In genomic region chr14:23561873-23562821, GRCh38 we compare ENCODE assay signal across 16 cellular contexts. TPM values are rescaled to one million over a fixed set of nuclear protein-coding genes. Genes with fewer than 3 reads are reported as not detected.
A peak's percentile ranks its signal among the peaks of the same experiment; 100 is the strongest.
DNase-seq lines count a peak whose midpoint lies in the region; ATAC-seq and TF ChIP-seq lines count a peak whose summit lies in the region.
"Had no signal": no experiment of that assay in that cellular context is flagged by ENCODE, and none has a peak within 500 bp of the region (broad histone marks: within the 10 kb centered on the region; RNA-seq: fewer than 3 reads in every experiment).

No MANE protein-coding gene starts in this region.

- H3K9ac ChIP-seq in fibroblast of lung (ENCODE audit: insufficient read depth, low read length) (no peak overlapping the region), skeletal muscle tissue (ENCODE audit: low read depth in 1 of 3, low read length in 3 of 3) (peak overlapping the region in 2 of 3 donors; percentile 50 to 53)

- intact Hi-C loops in activated naive CD4-positive, alpha-beta T cell treated with anti-CD3 and anti-CD28 coated beads for 36 hours (cut with micrococcal nuclease): loop anchor here (1.0 kb wide), 1 partner anchor 84 kb away; no protein-coding TSS in a partner anchor

- H3K4me1 Mint-ChIP-seq in activated naive CD4-positive, alpha-beta T cell treated with anti-CD3 and anti-CD28 coated beads for 36 hours (ENCODE audit: low read depth): peaks cover 40% of the 10 kb centered on the region

- no peak for DNase-seq in activated naive CD4-positive, alpha-beta T cell treated with anti-CD3 and anti-CD28 coated beads for 36 hours
- DNase-seq in activated naive CD4-positive, alpha-beta T cell treated with Interleukin-2 at 50 U/mL for 16 hours: no peak
- DNase-seq in RPMI7951 (ENCODE audit: low read depth): peak; percentile 80
- DNase-seq in fibroblast of lung (ENCODE audit: low read depth in 2 of 2): peak; percentile 37 to 54
- DNase-seq: activated naive CD8-positive, alpha-beta T cell treated with anti-CD3 and anti-CD28 coated beads, Interleukin-2, amount 10 ng/mL, durations not matched to agents 7 days and 5 days; GF-D8 had no signal

- peaks cover 35% of the 10 kb centered on the region for H3K36me3 Mint-ChIP-seq in activated naive CD4-positive, alpha-beta T cell treated with anti-CD3 and anti-CD28 coated beads for 36 hours (ENCODE audit: low read depth)

- H3K4me3 ChIP-seq in fibroblast of lung (replicated peaks in 1 of 4; ENCODE audit: control extremely low read depth in 1 of 4, insufficient read depth in 1 of 4, low read depth in 3 of 4, low read length in 4 of 4): no peak overlapping the region
- H3K4me3 ChIP-seq in skeletal muscle tissue (ENCODE audit: low read length in 3 of 3): no peak overlapping the region
- H3K4me3 ChIP-seq: SJCRH30, skin epidermis, upper lobe of left lung had no signal

- CTCF ChIA-PET in activated naive CD4-positive, alpha-beta T cell treated with anti-CD3 and anti-CD28 coated beads for 36 hours (lab: Charles Lee): interaction anchor here (0.8 to 11.2 kb wide), 14 partner anchors 8 to 348 kb away, joined by 3 to 209 read pairs (median 6); partner anchors contain the start of genes PABPN1 and ZFHX2

- H3K79me2 ChIP-seq in fibroblast of lung (ENCODE audit: control insufficient read depth, insufficient read depth, low read length): no peaks in the 10 kb centered on the region

- H3K4me2 ChIP-seq in fibroblast of lung (ENCODE audit: extremely low read depth, insufficient read depth, low read length): no peak overlapping the region

- peak overlapping the region; percentile 10 for H3K27ac Mint-ChIP-seq in activated naive CD4-positive, alpha-beta T cell treated with anti-CD3 and anti-CD28 coated beads for 36 hours

- H3K9me3 ChIP-seq in fibroblast of lung (ENCODE audit: control insufficient read depth, insufficient read depth, low read depth, low read length) (no peaks in the 10 kb centered on the region), skeletal muscle tissue (ENCODE audit: control insufficient read depth in 3 of 3, low read length in 3 of 3) (no peaks in the 10 kb centered on the region)
- H3K9me3 ChIP-seq: SJCRH30, upper lobe of left lung had no signal

- H3K27me3 ChIP-seq in fibroblast of lung (ENCODE audit: control insufficient read depth, insufficient read depth, low read length) (no peaks in the 10 kb centered on the region), skeletal muscle tissue (ENCODE audit: control insufficient read depth in 3 of 3, insufficient read depth in 3 of 3, low read length in 3 of 3) (peaks cover 0 to 5% (median 2%) of the 10 kb centered on the region in 3 donors)
- H3K27me3 ChIP-seq: upper lobe of left lung had no signal

- H3K27ac ChIP-seq in fibroblast of lung (ENCODE audit: insufficient read depth, low read length): no peak overlapping the region
- H3K27ac ChIP-seq in skeletal muscle tissue (ENCODE audit: low read depth, low read length): no peak overlapping the region
- H3K27ac ChIP-seq: SJCRH30 had no signal

- no peak for TF ChIP-seq CTCF in fibroblast of lung (conservative IDR thresholded peaks at IDR 0.05 in 1 of 2, IDR thresholded peaks at IDR 0.05 in 1 of 2; ENCODE audit: low read depth in 1 of 2, low read length in 2 of 2)

- H3K4me1 ChIP-seq in fibroblast of lung (ENCODE audit: control insufficient read depth, extremely low read depth, insufficient read depth, low read length) (no peaks in the 10 kb centered on the region), skeletal muscle tissue (ENCODE audit: control insufficient read depth in 3 of 3, insufficient read depth in 3 of 3, low read length in 3 of 3) (peaks cover 18 to 30% (median 26%) of the 10 kb centered on the region in 3 donors)
- H3K4me1 ChIP-seq: SJCRH30 had no signal

- no peaks in the 10 kb centered on the region for H3K36me3 ChIP-seq in fibroblast of lung (ENCODE audit: control insufficient read depth, insufficient read depth, low read length)
- peaks cover 13 to 21% (median 19%) of the 10 kb centered on the region in 3 donors for H3K36me3 ChIP-seq in skeletal muscle tissue (ENCODE audit: control insufficient read depth in 3 of 3, insufficient read depth in 3 of 3, low read length in 3 of 3)
- H3K36me3 ChIP-seq: SJCRH30 had no signal

- H3K9me3 Mint-ChIP-seq in activated naive CD4-positive, alpha-beta T cell treated with anti-CD3 and anti-CD28 coated beads for 36 hours: no peaks in the 10 kb centered on the region
- H3K9me3 Mint-ChIP-seq: activated naive CD8-positive, alpha-beta T cell treated with anti-CD3 and anti-CD28 coated beads, Interleukin-2, amount 10 ng/mL, durations not matched to agents 7 days and 5 days had no signal

- no peaks in the 10 kb centered on the region for H4K20me1 ChIP-seq in fibroblast of lung (ENCODE audit: control insufficient read depth, extremely low read depth, insufficient read depth, low read length)

- no peaks in the 10 kb centered on the region for H3K27me3 Mint-ChIP-seq in activated naive CD4-positive, alpha-beta T cell treated with anti-CD3 and anti-CD28 coated beads for 36 hours (ENCODE audit: low read depth)
- H3K27me3 Mint-ChIP-seq: activated CD4-positive, alpha-beta T cell treated with anti-CD3 and anti-CD28 coated beads for 36 hours; activated naive CD8-positive, alpha-beta T cell treated with anti-CD3 and anti-CD28 coated beads, Interleukin-2, amount 10 ng/mL, durations not matched to agents 7 days and 5 days had no signal

- no peak for ATAC-seq in GM18870 (IDR thresholded peaks at IDR 0.05; ENCODE audit: unreplicated experiment)
- ATAC-seq in GM19328 (IDR thresholded peaks at IDR 0.05; ENCODE audit: unreplicated experiment): no peak
- ATAC-seq in GM18517 (IDR thresholded peaks at IDR 0.05; ENCODE audit: unreplicated experiment): no peak

- H3K4me3 Mint-ChIP-seq in activated naive CD4-positive, alpha-beta T cell treated with anti-CD3 and anti-CD28 coated beads for 36 hours: no peak overlapping the region
- H3K4me3 Mint-ChIP-seq: activated CD4-positive, alpha-beta T cell treated with anti-CD3 and anti-CD28 coated beads for 36 hours; activated naive CD8-positive, alpha-beta T cell treated with anti-CD3 and anti-CD28 coated beads, Interleukin-2, amount 10 ng/mL, durations not matched to agents 7 days and 5 days had no signal

- no peak overlapping the region for H2AFZ ChIP-seq in fibroblast of lung (ENCODE audit: low read length)

RNA-seq across cellular contexts. Expression of gene AP1G2, which starts 5.4 kb away (rescaled TPM):
- total RNA-seq in activated naive CD4-positive, alpha-beta T cell treated with anti-CD3 and anti-CD28 coated beads for 36 hours: 100 to 1,000 TPM; 205 to 216 TPM
- 7.5 and 7.8 TPM in 2 replicates for total RNA-seq in RPMI7951 (2014; rRNA removed; shearing (Covaris generic))
- 5.6 and 9.2 TPM in 2 replicates for total RNA-seq in fibroblast of lung
- polyA plus RNA-seq in fibroblast of lung: 3.6 and 7.9 TPM in 2 replicates
- 5.2 and 7.9 TPM in 2 replicates for polyA plus RNA-seq in fibroblast of lung (2012)
- polyA minus RNA-seq in fibroblast of lung (ENCODE audit: low replicate concordance): 47.3 and 80.7 TPM in 2 replicates
- total RNA-seq in skeletal muscle tissue: 8.4 TPM
- total RNA-seq: SJCRH30 had no signal

RNA-seq across cellular contexts. Expression of gene THTPA, which starts 6.1 kb away (rescaled TPM):
- 1 to 10 TPM; 6.2 to 6.6 TPM for total RNA-seq in activated naive CD4-positive, alpha-beta T cell treated with anti-CD3 and anti-CD28 coated beads for 36 hours
- 8.4 and 12.4 TPM in 2 replicates for total RNA-seq in RPMI7951 (2014; rRNA removed; shearing (Covaris generic))
- total RNA-seq in fibroblast of lung (23.4 and 24.1 TPM in 2 replicates), skeletal muscle tissue (7.8 TPM)
- 7.8 and 10.1 TPM in 2 replicates for polyA plus RNA-seq in fibroblast of lung
- polyA plus RNA-seq in fibroblast of lung (2012): 11.3 and 15.4 TPM in 2 replicates
- 63.8 and 98.7 TPM in 2 replicates for polyA minus RNA-seq in fibroblast of lung (ENCODE audit: low replicate concordance)

RNA-seq across cellular contexts. Expression of gene ZFHX2, which starts 10.6 kb away (rescaled TPM):
- total RNA-seq in activated naive CD4-positive, alpha-beta T cell treated with anti-CD3 and anti-CD28 coated beads for 36 hours: under 1 TPM; 0.36 to 0.57 TPM
- not detected in 2 replicates for total RNA-seq in RPMI7951 (2014; rRNA removed; shearing (Covaris generic))
- total RNA-seq in fibroblast of lung: 0.26 and 0.33 TPM in 2 replicates
- 0.11 TPM in 1 of 2 replicates, not detected in the other for polyA plus RNA-seq in fibroblast of lung
- 0.09 and 0.39 TPM in 2 replicates for polyA plus RNA-seq in fibroblast of lung (2012)
- 0.55 and 1.3 TPM in 2 replicates for polyA minus RNA-seq in fibroblast of lung (ENCODE audit: low replicate concordance)
- not detected for total RNA-seq in skeletal muscle tissue

RNA-seq across cellular contexts. Expression of gene JPH4, which starts 16.4 kb away (rescaled TPM):
- total RNA-seq in activated naive CD4-positive, alpha-beta T cell treated with anti-CD3 and anti-CD28 coated beads for 36 hours: under 1 TPM in 1 of 2 experiments, not detected in 1; 0.05 TPM
- total RNA-seq in RPMI7951 (2014; rRNA removed; shearing (Covaris generic)): under 0.01 TPM in 1 of 2 replicates, not detected in the other
- total RNA-seq in fibroblast of lung: not detected in 2 replicates
- polyA plus RNA-seq in fibroblast of lung: not detected in 2 replicates
- polyA plus RNA-seq in fibroblast of lung (2012): not detected in 2 replicates
- not detected in 2 replicates for polyA minus RNA-seq in fibroblast of lung (ENCODE audit: low replicate concordance)
- total RNA-seq in skeletal muscle tissue: 1.0 TPM
- total RNA-seq: activated CD4-positive, alpha-beta T cell treated with anti-CD3 and anti-CD28 coated beads for 36 hours; activated naive CD8-positive, alpha-beta T cell treated with anti-CD3 and anti-CD28 coated beads, Interleukin-2, amount 10 ng/mL, durations not matched to agents 7 days and 5 days; Calu3; lung microvascular endothelial cell had no signal

Comparison
In these comparisons a context has a peak if more than half of its experiments do, and no peak if none do; other contexts are left out.
1. DNase-seq: peak in RPMI7951 (single experiment) and fibroblast of lung (2 of 2); none in activated naive CD4-positive, alpha-beta T cell treated with anti-CD3 and anti-CD28 coated beads for 36 hours (single experiment) and activated naive CD4-positive, alpha-beta T cell treated with Interleukin-2 at 50 U/mL for 16 hours (single experiment).
2. RNA of gene AP1G2, which starts 5.4 kb away (total RNA-seq): 205 to 216 TPM in activated naive CD4-positive, alpha-beta T cell treated with anti-CD3 and anti-CD28 coated beads for 36 hours; 5.6 to 9.2 TPM in fibroblast of lung, 8.4 TPM in skeletal muscle tissue (single experiment) and 7.5 to 7.8 TPM in RPMI7951; every median in the first group is over 10 times any median in the second.